10 cellular contexts compared by ENCODE assay signal in genomic region chr12:132449565-132450390, GRCh38. TPM values are rescaled to one million over a fixed set of nuclear protein-coding genes. Genes with fewer than 3 reads are reported as not detected.
DNase-seq lines count a peak whose midpoint lies in the region; ATAC-seq lines count a peak whose summit lies in the region.
"Had no signal": no experiment of that assay in that cellular context is flagged by ENCODE, and none has a peak within 500 bp of the region (broad histone marks: within the 10 kb centered on the region; RNA-seq: fewer than 3 reads in every experiment).

No MANE protein-coding gene starts in this region.

- H3K27ac Mint-ChIP-seq in memory B cell, result peak overlapping the region; percentile 90

- ATAC-seq in GM18520 (IDR thresholded peaks at IDR 0.05; ENCODE audit: unreplicated experiment) (peak; percentile 47), GM21447 (IDR thresholded peaks at IDR 0.05; ENCODE audit: unreplicated experiment) (peak; percentile 68), HG03354 (IDR thresholded peaks at IDR 0.05; ENCODE audit: poor library complexity, severe bottlenecking, unreplicated experiment) (peak; percentile 45), memory B cell (ENCODE audit: low read depth) (peak; percentile 61)
- ATAC-seq: left lung had no signal

- peaks cover 44% of the 10 kb centered on the region for H3K4me1 Mint-ChIP-seq in memory B cell

- H3K27me3 Mint-ChIP-seq in memory B cell, result no peaks in the 10 kb centered on the region

- peaks cover under 1% of the 10 kb centered on the region for H3K36me3 Mint-ChIP-seq in memory B cell

- H3K4me3 Mint-ChIP-seq in memory B cell, result peak overlapping the region; percentile 66

- peak in 1 of 2 donors; percentile 60 for DNase-seq in memory B cell (ENCODE audit: low spot score in 2 of 2)
- DNase-seq in activated CD4-positive, CD25-positive, alpha-beta regulatory T cell treated with anti-CD3 and anti-CD28 coated beads, Interleukin-2, amount 50 U/mL, for 72 hours, result no peak
- no peak for DNase-seq in SHP77 (lab: John Stamatoyannopoulos, UW)
- no peak for DNase-seq in stimulated activated CD4-positive, alpha-beta T cell treated with anti-CD3 and anti-CD28 coated beads, Interleukin-12 subunit alpha, Interleukin-12 subunit beta, amount 100 ng/mL, for 4 hours
- DNase-seq in mucosa of gallbladder (ENCODE audit: low spot score), result no peak
- DNase-seq: Kasumi-1 had no signal

- H3K9me3 Mint-ChIP-seq in memory B cell, result no peaks in the 10 kb centered on the region

RNA-seq across cellular contexts. Expression of gene FBRSL1, which starts 40.2 kb away (rescaled TPM):
- total RNA-seq in mucosa of gallbladder, result 67.1 TPM
